Comparison of ENCODE assay signal across 1 cellular context in genomic region chr12:54282949-54283593, GRCh38.
TF ChIP-seq lines count a peak whose summit lies in the region.

No MANE protein-coding gene starts in this region.

TF ChIP-seq in HepG2, 621 proteins besides CTCF, POLR2A, EP300 and RAD21:
- TF ChIP-seq ZNF768 (CRISPR knock-in tag; IDR thresholded peaks at IDR 0.05) = no peak
- TF ChIP-seq POLR2G (IDR thresholded peaks at IDR 0.05; ENCODE audit: low read depth, low read length) = peak; percentile 21; the same call in 1 of the 2 replicates
- no peak for TF ChIP-seq NFKB2 (CRISPR knock-in tag; IDR thresholded peaks at IDR 0.05; ENCODE audit: borderline replicate concordance)
- TF ChIP-seq ZNF333 (CRISPR knock-in tag; IDR thresholded peaks at IDR 0.05; ENCODE audit: borderline replicate concordance) = no peak
- no peak for TF ChIP-seq ZBTB46 (CRISPR knock-in tag; IDR thresholded peaks at IDR 0.05; ENCODE audit: borderline replicate concordance)
- peak; percentile 73 for TF ChIP-seq RBM22 (optimal IDR thresholded peaks at IDR 0.05; ENCODE audit: low read length)
- peak; percentile 72 for TF ChIP-seq RBFOX2 (IDR thresholded peaks at IDR 0.05; ENCODE audit: low read depth, low read length)
- no peak for TF ChIP-seq SNAPC5 (CRISPR knock-in tag; IDR thresholded peaks at IDR 0.05; ENCODE audit: borderline replicate concordance)
- no peak for TF ChIP-seq MATR3 (CRISPR knock-in tag; IDR thresholded peaks at IDR 0.05)
- 0 out of 2 replicates have a peak, but pooled peaks have one; percentile 10 for TF ChIP-seq SAP130 (CRISPR knock-in tag; IDR thresholded peaks at IDR 0.05; ENCODE audit: low read depth)
- TF ChIP-seq MBD4 (IDR thresholded peaks at IDR 0.05; ENCODE audit: borderline replicate concordance, low read length) = 0 out of 2 replicates have a peak, but pooled peaks have one; percentile 56
- TF ChIP-seq CEBPG (CRISPR knock-in tag; IDR thresholded peaks at IDR 0.05) = no peak
- peak; percentile 24; the same call in 1 of the 2 replicates for TF ChIP-seq ZNF331 (CRISPR knock-in tag; IDR thresholded peaks at IDR 0.05)
- TF ChIP-seq ZBTB37 (CRISPR knock-in tag; IDR thresholded peaks at IDR 0.05) = no peak
- 0 out of 2 replicates have a peak, but pooled peaks have one; percentile 39 for TF ChIP-seq ZBTB33 (CRISPR knock-in tag; IDR thresholded peaks at IDR 0.05)
- no peak for TF ChIP-seq ARID5B (CRISPR knock-in tag; IDR thresholded peaks at IDR 0.05)
- TF ChIP-seq ZNF124 (CRISPR knock-in tag; IDR thresholded peaks at IDR 0.05) = 0 out of 2 replicates have a peak, but pooled peaks have one; percentile 38
- no peak for TF ChIP-seq CENPT (CRISPR knock-in tag; IDR thresholded peaks at IDR 0.05; ENCODE audit: low read depth)
- no peak for TF ChIP-seq MAF1 (CRISPR knock-in tag; IDR thresholded peaks at IDR 0.05; ENCODE audit: borderline replicate concordance)
- TF ChIP-seq HNRNPL (IDR thresholded peaks at IDR 0.05; ENCODE audit: low read depth, low read length) = 0 out of 2 replicates have a peak, but pooled peaks have one; percentile 20
- TF ChIP-seq CSRNP1 (CRISPR knock-in tag; IDR thresholded peaks at IDR 0.05) = no peak
- TF ChIP-seq ZBTB21 (CRISPR knock-in tag; IDR thresholded peaks at IDR 0.05) = no peak
- TF ChIP-seq AGO2 (optimal IDR thresholded peaks at IDR 0.05; ENCODE audit: low read depth, low read length) = peak; percentile 35
